10 cellular contexts compared by ENCODE assay signal in the genomic region with DNA sequence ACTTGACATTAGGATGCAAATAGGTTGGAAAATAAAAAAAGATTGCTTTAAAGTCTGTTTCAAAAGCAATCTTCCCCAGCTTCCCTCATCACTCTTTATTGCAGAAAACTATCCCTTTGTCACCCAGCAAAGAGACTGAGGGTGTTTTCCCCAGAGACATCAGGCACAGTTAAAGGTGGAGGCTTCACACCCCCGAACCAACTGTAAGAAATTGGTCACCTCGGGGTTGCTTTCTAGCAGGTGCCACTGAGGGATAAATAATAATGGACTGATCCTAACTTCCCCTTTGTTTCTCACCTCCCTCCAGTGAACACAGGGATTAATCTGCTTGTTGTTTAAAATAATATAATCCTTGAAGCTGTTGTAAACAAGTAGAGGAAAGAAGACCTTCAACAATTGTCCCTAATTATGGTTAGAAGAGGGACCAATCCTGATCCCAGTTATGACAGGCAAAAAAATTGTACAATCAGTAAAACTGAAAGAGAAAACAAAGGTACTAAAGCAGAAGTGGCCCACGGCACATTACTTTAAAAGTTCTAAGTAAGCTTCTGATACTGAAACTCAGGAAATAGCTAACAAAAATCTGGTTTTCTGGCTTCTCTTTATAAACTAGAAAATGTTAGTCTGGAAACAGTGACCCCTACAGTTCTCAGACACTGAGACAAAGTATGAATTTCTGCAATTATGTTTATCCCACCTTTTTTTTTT. TPM values are rescaled to one million over a fixed set of nuclear protein-coding genes. Genes with fewer than 3 reads are reported as not detected.
DNase-seq lines count a peak whose midpoint lies in the region; ATAC-seq and TF ChIP-seq lines count a peak whose summit lies in the region.
"Had no signal": no experiment of that assay in that cellular context is flagged by ENCODE, and none has a peak within 500 bp of the region (broad histone marks: within the 10 kb centered on the region; RNA-seq: fewer than 3 reads in every experiment).

No MANE protein-coding gene starts in this region.

- H2BK120ac ChIP-seq in H9 (ENCODE audit: low read depth, low read length, poor library complexity, severe bottlenecking), result no peak overlapping the region

- H3K27me3 ChIP-seq in H9 (ENCODE audit: insufficient read depth, low read length) (peaks cover 2% of the 10 kb centered on the region; the same call in 1 of the 2 replicates), heart left ventricle (peaks cover 0 to 14% (median 0%) of the 10 kb centered on the region in 9 donors)

- H3K18ac ChIP-seq in H9 (ENCODE audit: insufficient read length, low read depth, low read length), result no peak overlapping the region

- H2BK5ac ChIP-seq in H9 (ENCODE audit: insufficient read length, low read length), result no peak overlapping the region

- ATAC-seq in GM18508 (IDR thresholded peaks at IDR 0.05; ENCODE audit: insufficient read depth, unreplicated experiment), result peak; percentile 91
- peak; percentile 98 for ATAC-seq in GM21723 (IDR thresholded peaks at IDR 0.05; ENCODE audit: unreplicated experiment)
- ATAC-seq in HG03520 (IDR thresholded peaks at IDR 0.05; ENCODE audit: unreplicated experiment), result peak; percentile 91
- ATAC-seq in heart left ventricle, result no peak
- ATAC-seq in sciatic nerve, result no peak

- H3K23me2 ChIP-seq in H9 (ENCODE audit: insufficient read length, low read depth, low read length, poor library complexity, severe bottlenecking), result no peaks in the 10 kb centered on the region

- no peak overlapping the region for H3K56ac ChIP-seq in H9 (ENCODE audit: insufficient read length, low read depth, low read length)

- peaks cover 20 to 25% of the 10 kb centered on the region in 2 experiments for H3K4me1 Mint-ChIP-seq in H9

- no peak overlapping the region for H2BK12ac ChIP-seq in H9 (ENCODE audit: insufficient read length, low read depth, low read length)

- H3K9ac ChIP-seq in H9 (ENCODE audit: extremely low read depth, insufficient read length, low read length), result no peak overlapping the region

- H3K4me3 ChIP-seq in fibroblast of pulmonary artery (replicated peaks; ENCODE audit: low read depth, low read length), result no peak overlapping the region
- no peak overlapping the region for H3K4me3 ChIP-seq in heart left ventricle
- H3K4me3 ChIP-seq: SJSA1 had no signal

- no peaks in the 10 kb centered on the region for H3K36me3 Mint-ChIP-seq in H9 (ENCODE audit: insufficient read depth in 1 of 3, low read depth in 3 of 3)
- H3K36me3 Mint-ChIP-seq: activated naive CD8-positive, alpha-beta T cell had no signal

- H3K4me3 Mint-ChIP-seq in H9, result no peak overlapping the region
- H3K4me3 Mint-ChIP-seq: activated naive CD8-positive, alpha-beta T cell had no signal

- no peaks in the 10 kb centered on the region for H3K9me3 ChIP-seq in H9 (ENCODE audit: control insufficient read depth, low read depth, low read length)
- H3K9me3 ChIP-seq in heart left ventricle, result no peaks in the 10 kb centered on the region
- H3K9me3 ChIP-seq: SJSA1 had no signal

- no peak overlapping the region for H2AK5ac ChIP-seq in H9 (ENCODE audit: insufficient read length, low read length)

- no peak overlapping the region for H2BK20ac ChIP-seq in H9 (ENCODE audit: low read depth, low read length, poor library complexity, severe bottlenecking)

- H3K36me3 ChIP-seq in heart left ventricle, result no peaks in the 10 kb centered on the region
- H3K36me3 ChIP-seq: SJSA1 had no signal

- H2BK15ac ChIP-seq in H9 (ENCODE audit: low read depth, low read length), result no peak overlapping the region

- no peak overlapping the region for H3T11ph ChIP-seq in H9 (ENCODE audit: low read length)

- no peaks in the 10 kb centered on the region; the same call in 1 of the 2 replicates for H3K4me1 ChIP-seq in H9 (ENCODE audit: insufficient read depth, low read length)
- H3K4me1 ChIP-seq in heart left ventricle, result peaks cover 0 to 2% (median 0%) of the 10 kb centered on the region in 12 donors
- H3K4me1 ChIP-seq: SJSA1 had no signal

- peak; percentile 18 for DNase-seq in fibroblast of pulmonary artery (ENCODE audit: low read depth)
- no peak for DNase-seq in NCI-H1694 (lab: John Stamatoyannopoulos, UW)
- no peak for DNase-seq in H9
- no peak for DNase-seq in heart left ventricle
- DNase-seq in sciatic nerve (ENCODE audit: low spot score), result no peak

- no CpG with 5 or more reads among the region's 3 CpGs for WGBS in H9 (ENCODE audit: extremely low coverage, insufficient read length, low lambda C conversion rate)
- 51 to 62% (median 59%) methylated on average over 3 of the region's 3 CpGs for WGBS in heart left ventricle, 4 donors

- H3K79me1 ChIP-seq in H9 (ENCODE audit: insufficient read depth, low read depth, low read length, poor library complexity, severe bottlenecking), result no peaks in the 10 kb centered on the region

- no peak overlapping the region for H3K4ac ChIP-seq in H9 (ENCODE audit: low read depth, low read length)

- no peaks in the 10 kb centered on the region for H3K9me3 Mint-ChIP-seq in H9

- TF ChIP-seq CTCF in fibroblast of pulmonary artery (IDR thresholded peaks at IDR 0.05; ENCODE audit: low read length, missing control alignments), result peak; percentile 29
- TF ChIP-seq CTCF in H9 (conservative IDR thresholded peaks at IDR 0.05), result no peak; the same call in 2 of the 3 replicates
- peak in 1 of 12 donors; percentile 11 for TF ChIP-seq CTCF in heart left ventricle (IDR thresholded peaks at IDR 0.05)

- no peak overlapping the region for H4K5ac ChIP-seq in H9 (ENCODE audit: insufficient read length, low read depth, low read length)

- intact Hi-C loops in heart left ventricle (cut with DNase I) (no loop called here), sciatic nerve (cut with DNase I) (no loop called here)

- no peak overlapping the region for H3K4me2 ChIP-seq in H9 (ENCODE audit: insufficient read depth, insufficient read length, low read length)

- H3K27me3 Mint-ChIP-seq in H9 (ENCODE audit: low read depth), result peaks cover 30% of the 10 kb centered on the region

- H3K27ac Mint-ChIP-seq in H9, result no peak overlapping the region
- H3K27ac Mint-ChIP-seq: activated naive CD8-positive, alpha-beta T cell had no signal

- H3K79me2 ChIP-seq in H9 (ENCODE audit: insufficient read depth, low read length), result no peaks in the 10 kb centered on the region

- H2AFZ ChIP-seq in H9 (ENCODE audit: low read length), result no peak overlapping the region

- no peak overlapping the region for H3K27ac ChIP-seq in H9 (ENCODE audit: insufficient read length, low read depth, low read length)
- H3K27ac ChIP-seq in heart left ventricle, result no peak overlapping the region
- H3K27ac ChIP-seq: SJSA1 had no signal

- no peaks in the 10 kb centered on the region for H4K20me1 ChIP-seq in H9 (ENCODE audit: control insufficient read depth, insufficient read depth, insufficient read length)

- H3K14ac ChIP-seq in H9 (ENCODE audit: insufficient read depth, low read length), result no peak overlapping the region

- H4K91ac ChIP-seq in H9 (ENCODE audit: insufficient read length, low read depth, low read length), result no peak overlapping the region

- H4K8ac ChIP-seq in H9 (replicated peaks; ENCODE audit: insufficient read length, low read depth, low read length), result no peak overlapping the region

- no peak for TF ChIP-seq POLR2A in heart left ventricle (IDR thresholded peaks at IDR 0.05)

- H3K23ac ChIP-seq in H9 (ENCODE audit: insufficient read length, low read depth, low read length), result no peak overlapping the region

RNA-seq across cellular contexts. Expression of a gene that starts 6.6 kb away (rescaled TPM):
- total RNA-seq in H9 (2021) (2.0 and 2.9 TPM in 2 replicates), heart left ventricle (under 1 TPM in 6 of 9 donors, not detected in 3; 0.07 to 0.81 (median 0.40) TPM), sciatic nerve (0.09 TPM)
- polyA plus RNA-seq in heart left ventricle, result under 1 TPM; 0.04 to 0.58 TPM
- total RNA-seq: SJSA1 had no signal

Comparison
In these comparisons a context has a peak if more than half of its experiments do, and no peak if none do; other contexts are left out.
1. ATAC-seq: peak in GM18508 (single experiment), GM21723 (single experiment) and HG03520 (single experiment); none in heart left ventricle (0 of 4) and sciatic nerve (single experiment).